Comparison of ENCODE assay signal across 6 cellular contexts in the genomic region with DNA sequence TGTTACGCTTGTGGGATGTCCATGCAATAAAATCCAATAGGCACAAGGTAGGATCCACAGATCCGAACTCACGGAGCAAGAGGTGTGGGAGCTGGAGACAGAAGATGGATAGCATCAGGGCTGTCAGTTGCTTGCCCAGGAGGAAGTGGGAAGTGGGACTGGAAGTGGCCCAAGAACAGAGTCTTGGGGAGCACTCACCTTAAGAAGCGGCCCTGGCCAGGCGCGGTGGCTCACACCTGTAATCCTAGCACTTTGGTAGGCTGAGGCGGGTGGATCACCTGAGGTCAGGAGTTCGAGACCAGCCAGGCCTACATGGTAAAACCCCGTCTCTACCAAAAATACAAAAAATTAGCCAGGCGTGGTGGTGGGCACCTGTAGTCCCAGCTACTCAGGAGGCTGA. TPM values are rescaled to one million over a fixed set of nuclear protein-coding genes. Genes with fewer than 3 reads are reported as not detected.
"Had no signal": no experiment of that assay in that cellular context is flagged by ENCODE, and none has a peak within 500 bp of the region (broad histone marks: within the 10 kb centered on the region; RNA-seq: fewer than 3 reads in every experiment).

No MANE protein-coding gene starts in this region.

RNA-seq across cellular contexts. Expression of gene TEKT5, which starts 46.5 kb away (rescaled TPM):
- total RNA-seq: dermis microvascular lymphatic vessel endothelial cell, endothelial cell of umbilical vein, foreskin keratinocyte, hepatocyte, left ventricle myocardium superior, psoas muscle had no signal
